Comparison of ENCODE assay signal across 19 cellular contexts in the genomic region with DNA sequence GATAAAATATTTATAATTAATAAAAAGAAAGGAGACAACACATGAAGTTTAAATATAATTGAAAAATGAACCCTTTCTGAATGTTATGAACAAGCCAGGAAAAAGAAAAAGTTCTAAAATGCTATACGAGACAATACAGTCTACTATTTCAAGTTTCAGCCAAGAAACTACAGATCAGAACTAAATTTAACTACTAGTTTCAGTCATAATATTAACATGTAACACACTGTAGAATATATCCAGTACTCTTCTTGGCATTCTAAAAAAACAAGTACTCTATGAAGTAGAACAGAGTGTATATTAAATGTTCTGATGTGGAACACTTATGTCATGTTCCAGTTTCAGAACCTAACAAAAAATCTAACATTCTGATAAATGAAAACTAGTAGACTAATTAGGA.
"Had no signal": no experiment of that assay in that cellular context is flagged by ENCODE, and none has a peak within 500 bp of the region (broad histone marks: within the 10 kb centered on the region; RNA-seq: fewer than 3 reads in every experiment).

No MANE protein-coding gene starts in this region.

- DNase-seq: activated CD4-positive, alpha-beta T cell treated with anti-CD3 and anti-CD28 coated beads for 4 hours; activated CD8-positive, alpha-beta memory T cell treated with anti-CD3 and anti-CD28 coated beads, Interleukin-2, amount 50 U/mL, for 4 hours; activated CD8-positive, alpha-beta T cell treated with anti-CD3 and anti-CD28 coated beads for 36 hours; activated naive CD4-positive, alpha-beta T cell treated with anti-CD3 and anti-CD28 coated beads, Interleukin-2, amount 50 U/mL, for 16 hours; activated naive CD8-positive, alpha-beta T cell treated with anti-CD3 and anti-CD28 coated beads, Interleukin-2, amount 10 ng/mL, durations not matched to agents 7 days and 5 days; adrenal gland; anterior cingulate cortex; cerebellar nuclear complex; NCI-H1048; NCI-H146; NCI-H187 treated with DMSO at 0.1 percent for 48 hours; NCI-H2081 treated with DMSO at 0.1 percent for 48 hours; NCI-H446; NCI-H524; PC-9; SIG-M5; SK-N-SH; T-helper 1 cell had no signal

- ATAC-seq: activated CD8-positive, alpha-beta T cell treated with anti-CD3 and anti-CD28 coated beads for 36 hours had no signal

- H3K27me3 ChIP-seq: adrenal gland had no signal

- H3K27ac ChIP-seq: adrenal gland, PC-9, VCaP had no signal

- H3K4me1 ChIP-seq: adrenal gland had no signal

- H3K36me3 ChIP-seq: adrenal gland had no signal

- H3K9me3 ChIP-seq: adrenal gland, SK-N-SH had no signal

- H3K4me3 ChIP-seq: adrenal gland, PC-9 had no signal
